26 cellular contexts compared by ENCODE assay signal in genomic region chr2:75256485-75256884, GRCh38. TPM values are rescaled to one million over a fixed set of nuclear protein-coding genes. Genes with fewer than 3 reads are reported as not detected.
"Had no signal": no experiment of that assay in that cellular context is flagged by ENCODE, and none has a peak within 500 bp of the region (broad histone marks: within the 10 kb centered on the region; RNA-seq: fewer than 3 reads in every experiment).

No MANE protein-coding gene starts in this region.

- ATAC-seq: body of pancreas, heart right ventricle, left cardiac atrium, pancreas, psoas muscle had no signal

- H3K27ac ChIP-seq: body of pancreas, cardiac muscle cell, heart right ventricle, pancreas, psoas muscle, right atrium auricular region, spleen, thoracic aorta, vagina had no signal

- H3K9me3 ChIP-seq: pancreas, psoas muscle, vagina had no signal

- H3K36me3 ChIP-seq: cardiac muscle cell, heart right ventricle, pancreas, right atrium auricular region, spleen, thoracic aorta, vagina had no signal

- H3K4me3 ChIP-seq: body of pancreas, cardiac muscle cell, heart right ventricle, pancreas, psoas muscle, right atrium auricular region, spleen, thoracic aorta, vagina had no signal

- H3K27me3 ChIP-seq: body of pancreas, cardiac muscle cell, heart right ventricle, pancreas, right atrium auricular region, spleen, vagina had no signal

- H3K4me3 Mint-ChIP-seq: activated naive CD4-positive, alpha-beta T cell treated with anti-CD3 and anti-CD28 coated beads, Interleukin-2, amount 50 U/mL, for 24 hours; memory B cell; nephron progenitor cell; type B pancreatic cell had no signal

- FAIRE-seq: endometrium, pancreas had no signal

- DNase-seq: activated CD4-positive, alpha-beta T cell treated with anti-CD3 and anti-CD28 coated beads for 1 hour; activated gamma-delta T cell treated with Interleukin-2 at 50 U/mL for 16 hours; activated T-cell treated with anti-CD3 and anti-CD28 coated beads, Interleukin-2, amount 50 U/mL, for 1 hour; anterior cingulate cortex; body of pancreas; heart right ventricle; islet precursor cell; left cardiac atrium; nephron progenitor cell; pancreas; psoas muscle; spleen; stimulated activated CD4-positive, alpha-beta T cell treated with anti-CD3 and anti-CD28 coated beads, Interleukin-4, amount 100 ng/mL, for 1 hour; stimulated activated naive CD4-positive, alpha-beta T cell treated with Interleukin-2 at 50 U/mL for 16 hours had no signal

- H3K4me1 ChIP-seq: body of pancreas, heart right ventricle, pancreas, psoas muscle, right atrium auricular region, spleen, vagina had no signal

- H3K36me3 Mint-ChIP-seq: activated naive CD4-positive, alpha-beta T cell treated with anti-CD3 and anti-CD28 coated beads, Interleukin-2, amount 50 U/mL, for 24 hours; type B pancreatic cell had no signal

- H3K27ac Mint-ChIP-seq: activated naive CD4-positive, alpha-beta T cell treated with anti-CD3 and anti-CD28 coated beads, Interleukin-2, amount 50 U/mL, for 24 hours; memory B cell; nephron progenitor cell; type B pancreatic cell had no signal

- H3K4me1 Mint-ChIP-seq: activated naive CD4-positive, alpha-beta T cell treated with anti-CD3 and anti-CD28 coated beads, Interleukin-2, amount 50 U/mL, for 24 hours; nephron progenitor cell had no signal

- H3K27me3 Mint-ChIP-seq: activated naive CD4-positive, alpha-beta T cell treated with anti-CD3 and anti-CD28 coated beads, Interleukin-2, amount 50 U/mL, for 24 hours; memory B cell; type B pancreatic cell had no signal

RNA-seq across cellular contexts. Expression of gene TACR1, which starts 57.2 kb away (rescaled TPM):
- total RNA-seq: cardiac muscle cell, chondrocyte, epithelial cell of proximal tubule, fibroblast of villous mesenchyme, myocyte had no signal
